In genomic region chr19:33559996-33560395, GRCh38 we compare ENCODE assay signal across 1 cellular context.
TF ChIP-seq lines count a peak whose summit lies in the region.

No MANE protein-coding gene starts in this region.

TF ChIP-seq in H1, 55 proteins besides CTCF, POLR2A, EP300 and RAD21:
- TF ChIP-seq TEAD4 (IDR thresholded peaks at IDR 0.05; ENCODE audit: low read depth, low read length) (no peak), CEBPB (IDR thresholded peaks at IDR 0.05; ENCODE audit: low read depth, low read length) (no peak), BCL11A (IDR thresholded peaks at IDR 0.05; ENCODE audit: low read depth in 2 of 2, low read length in 2 of 2) (no peak), CTBP2 (IDR thresholded peaks at IDR 0.05; ENCODE audit: borderline replicate concordance, insufficient read depth, insufficient read length, low read length) (no peak), POLR2AphosphoS5 (IDR thresholded peaks at IDR 0.05; ENCODE audit: low read depth, low read length) (no peak), SUZ12 (IDR thresholded peaks at IDR 0.05; ENCODE audit: low read length) (no peak), ATF3 (IDR thresholded peaks at IDR 0.05; ENCODE audit: insufficient read depth, low read depth, low read length) (no peak), KDM1A (IDR thresholded peaks at IDR 0.05; ENCODE audit: borderline replicate concordance, low read length) (no peak), TCF12 (IDR thresholded peaks at IDR 0.05; ENCODE audit: low read depth, low read length) (no peak), JUN (IDR thresholded peaks at IDR 0.05; ENCODE audit: low read depth, low read length) (no peak), SIN3A (conservative IDR thresholded peaks at IDR 0.05 in 1 of 2, IDR thresholded peaks at IDR 0.05 in 1 of 2; ENCODE audit: low read depth in 1 of 2, low read length in 2 of 2) (no peak), NRF1 (IDR thresholded peaks at IDR 0.05; ENCODE audit: low read depth, low read length) (no peak), MAX (IDR thresholded peaks at IDR 0.05) (no peak), HDAC2 (IDR thresholded peaks at IDR 0.05; ENCODE audit: borderline replicate concordance in 1 of 2, low read depth in 2 of 2, low read length in 2 of 2) (no peak), RXRA (IDR thresholded peaks at IDR 0.05; ENCODE audit: insufficient read depth, low read depth, low read length) (no peak), BACH1 (IDR thresholded peaks at IDR 0.05; ENCODE audit: low read length) (no peak), EZH2 (IDR thresholded peaks at IDR 0.05; ENCODE audit: low read depth, low read length, severe bottlenecking) (no peak)
